In the genomic region with DNA sequence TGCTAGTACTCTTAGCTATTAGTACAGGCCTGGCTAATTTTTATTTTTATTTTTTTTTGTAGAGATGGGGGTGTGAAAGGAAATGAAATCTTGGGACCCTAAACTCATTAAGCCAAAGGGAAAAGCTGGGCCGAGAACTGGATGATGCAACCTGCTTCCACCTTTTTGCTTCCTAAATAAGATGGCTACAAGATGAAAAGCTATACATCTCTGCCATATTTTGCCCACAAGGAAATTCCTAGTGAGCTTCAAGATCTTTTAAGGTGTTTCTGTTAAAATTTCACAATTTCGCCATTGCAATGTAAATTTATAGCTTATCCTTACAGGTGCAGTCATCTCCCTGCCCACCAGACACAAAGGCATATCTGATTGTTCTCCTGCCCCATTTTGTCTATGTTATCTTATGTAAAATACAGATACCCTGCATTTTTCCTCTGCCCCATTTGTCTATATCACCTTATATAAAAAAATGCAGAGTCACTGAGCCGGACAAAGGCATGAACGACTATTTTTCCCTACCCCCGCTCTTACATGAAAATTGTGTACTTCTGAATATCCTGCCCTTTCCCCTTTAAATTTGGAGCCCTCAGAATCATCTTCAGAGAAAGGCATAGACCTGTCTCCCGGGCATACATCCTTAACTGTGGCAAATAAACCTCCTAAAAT, we compare ENCODE assay signal across 17 cellular contexts.
DNase-seq lines count a peak whose midpoint lies in the region; ATAC-seq, FAIRE-seq and TF ChIP-seq lines count a peak whose summit lies in the region.
"Had no signal": no experiment of that assay in that cellular context is flagged by ENCODE, and none has a peak within 500 bp of the region (broad histone marks: within the 10 kb centered on the region; RNA-seq: fewer than 3 reads in every experiment).

No MANE protein-coding gene starts in this region.

- 0 out of 2 replicates have a peak, but pooled peaks cover 3% of the 10 kb centered on the region for H3K9me2 ChIP-seq in GM23338 (ENCODE audit: insufficient read depth)
- H3K9me2 ChIP-seq in PC-9 (ENCODE audit: insufficient read depth): no peaks in the 10 kb centered on the region

- no peak for ATAC-seq in GM23338
- no peak for ATAC-seq in K562
- no peak for ATAC-seq in HG02588 (IDR thresholded peaks at IDR 0.05; ENCODE audit: unreplicated experiment)
- ATAC-seq: HCT116 had no signal

- in situ Hi-C loops in K562 (cut with MboI): no loop called here

- no peak overlapping the region for H3K4me3 ChIP-seq in GM23338
- no peak overlapping the region for H3K4me3 ChIP-seq in PC-9
- no peak overlapping the region for H3K4me3 ChIP-seq in K562
- H3K4me3 ChIP-seq in WERI-Rb-1 (ENCODE audit: low read depth, low read length): no peak overlapping the region
- H3K4me3 ChIP-seq: BLaER1 had no signal

- H3K9me3 ChIP-seq in PC-9 (ENCODE audit: insufficient read depth, low read depth): peaks cover 5% of the 10 kb centered on the region; the same call in 1 of the 2 replicates
- no peaks in the 10 kb centered on the region for H3K9me3 ChIP-seq in K562 (replicated peaks; ENCODE audit: control insufficient read depth, insufficient read depth, low read depth, low read length)
- H3K9me3 ChIP-seq in WERI-Rb-1 (ENCODE audit: severe bottlenecking): no peaks in the 10 kb centered on the region
- H3K9me3 ChIP-seq: BLaER1, Caco-2 had no signal

- H3K79me2 ChIP-seq in GM23338 (replicated peaks; ENCODE audit: insufficient read depth) (no peaks in the 10 kb centered on the region), PC-9 (ENCODE audit: low read depth) (no peaks in the 10 kb centered on the region), K562 (ENCODE audit: control insufficient read depth, insufficient read depth, low read length) (no peaks in the 10 kb centered on the region)

- H3F3A ChIP-seq in GM23338 (replicated peaks; ENCODE audit: low read depth): no peaks in the 10 kb centered on the region
- H3F3A ChIP-seq in PC-9 (ENCODE audit: insufficient read depth, low read depth): no peaks in the 10 kb centered on the region

- CTCF ChIA-PET in PC-9 (lab: Charles Lee): no interaction called here
- CTCF ChIA-PET in K562 (lab: Yijun Ruan, JAX; ENCODE audit: low intra/inter-chr PET ratio): no interaction called here

- H3K27ac ChIP-seq in GM23338 (ENCODE audit: low read depth) (peak overlapping the region; percentile 76; the same call in 1 of the 2 replicates), PC-9 (no peak overlapping the region), K562 (ENCODE audit: extremely low read depth, low read depth, low read length) (peak overlapping the region; percentile 17; the same call in 2 of the 3 replicates), WERI-Rb-1 (no peak overlapping the region)
- H3K27ac ChIP-seq: BLaER1, HL-60 had no signal

- H3K4me1 Mint-ChIP-seq in GM23338: peaks cover 26% of the 10 kb centered on the region
- H3K4me1 Mint-ChIP-seq in nephron progenitor cell: peaks cover 18% of the 10 kb centered on the region
- H3K4me1 Mint-ChIP-seq: CD8-positive, alpha-beta memory T cell had no signal

- H3K27me3 Mint-ChIP-seq in GM23338 (ENCODE audit: insufficient read depth, low read depth, poor library complexity) (peaks cover 2% of the 10 kb centered on the region), nephron progenitor cell (ENCODE audit: low read depth, poor library complexity) (no peaks in the 10 kb centered on the region)
- H3K27me3 Mint-ChIP-seq: CD8-positive, alpha-beta memory T cell; IgD-negative memory B cell had no signal

- DNase-seq in GM23338 (ENCODE audit: low spot score) (no peak), PC-9 (no peak), K562 (ENCODE audit: extremely low read depth in 1 of 4, low spot score in 3 of 4) (no peak), nephron progenitor cell (no peak), WERI-Rb-1 (no peak)
- no peak for DNase-seq in activated naive CD4-positive, alpha-beta T cell (lab: John Stamatoyannopoulos, UW)
- DNase-seq: Caco-2; CD8-positive, alpha-beta memory T cell; DND-41; GDM1 had no signal

- TF ChIP-seq CTCF in GM23338 (conservative IDR thresholded peaks at IDR 0.05; ENCODE audit: low read depth in 2 of 2): no peak
- no peak for TF ChIP-seq CTCF in PC-9 (conservative IDR thresholded peaks at IDR 0.05)
- no peak for TF ChIP-seq CTCF in K562 (IDR thresholded peaks at IDR 0.05 in 2 of 3, conservative IDR thresholded peaks at IDR 0.05 in 1 of 3; ENCODE audit: insufficient read depth in 2 of 3, low read depth in 1 of 3, low read length in 3 of 3)
- no peak for TF ChIP-seq CTCF in nephron progenitor cell (IDR thresholded peaks at IDR 0.05)
- no peak for TF ChIP-seq CTCF in WERI-Rb-1 (IDR thresholded peaks at IDR 0.05; ENCODE audit: low read depth, low read length)

- BruUV-seq in PC-9 (replicated peaks; lab: Mats Ljungman, UMichigan) (no TSS peak), K562 (replicated peaks; lab: Mats Ljungman, UMichigan) (no TSS peak)

- no peaks in the 10 kb centered on the region for H3K27me3 ChIP-seq in GM23338 (ENCODE audit: insufficient read depth)
- no peaks in the 10 kb centered on the region for H3K27me3 ChIP-seq in PC-9 (ENCODE audit: insufficient read depth, low read depth)
- no peaks in the 10 kb centered on the region for H3K27me3 ChIP-seq in K562 (ENCODE audit: control insufficient read depth in 2 of 2, insufficient read depth in 2 of 2, low read length in 2 of 2)
- no peaks in the 10 kb centered on the region for H3K27me3 ChIP-seq in WERI-Rb-1 (ENCODE audit: insufficient read depth, low read depth, severe bottlenecking)
- H3K27me3 ChIP-seq: BLaER1 had no signal

- intact Hi-C loops in PC-9 (cut with micrococcal nuclease; ENCODE audit: unreplicated experiment) (no loop called here), K562 (cut with micrococcal nuclease) (no loop called here)

- H3K27ac Mint-ChIP-seq in GM23338 (peak overlapping the region; percentile 36; the same call in 1 of the 2 replicates), nephron progenitor cell (peak overlapping the region; percentile 6)
- H3K27ac Mint-ChIP-seq: CD8-positive, alpha-beta memory T cell; IgD-negative memory B cell had no signal

- H3K4me2 ChIP-seq in GM23338 (no peak overlapping the region), PC-9 (0 out of 2 replicates have a peak overlapping the region, but pooled peaks have one; percentile 18), K562 (ENCODE audit: insufficient read depth, low read length) (peak overlapping the region; percentile 23; the same call in 1 of the 2 replicates)
- H3K4me2 ChIP-seq: BLaER1 had no signal

- peaks cover 32% of the 10 kb centered on the region for H3K4me1 ChIP-seq in GM23338 (ENCODE audit: insufficient read depth)
- H3K4me1 ChIP-seq in PC-9 (replicated peaks; ENCODE audit: insufficient read depth): peaks cover 15% of the 10 kb centered on the region
- H3K4me1 ChIP-seq in K562 (replicated peaks in 1 of 2; ENCODE audit: control insufficient read depth in 2 of 2, insufficient read depth in 2 of 2, low read length in 2 of 2): peaks cover 3 to 21% of the 10 kb centered on the region in 2 experiments; a peak in 4 of 5 replicates

- H3K4me3 Mint-ChIP-seq in GM23338 (no peak overlapping the region), nephron progenitor cell (no peak overlapping the region)
- H3K4me3 Mint-ChIP-seq: CD8-positive, alpha-beta memory T cell; IgD-negative memory B cell had no signal

- H3K36me3 Mint-ChIP-seq in GM23338 (ENCODE audit: low read depth) (peaks cover 13% of the 10 kb centered on the region; the same call in 2 of the 3 replicates), nephron progenitor cell (ENCODE audit: low read depth) (no peaks in the 10 kb centered on the region)

- no peaks in the 10 kb centered on the region for H3K9me1 ChIP-seq in K562 (ENCODE audit: control insufficient read depth, insufficient read depth, low read length)

- H4K20me1 ChIP-seq in GM23338 (replicated peaks; ENCODE audit: insufficient read depth) (no peaks in the 10 kb centered on the region), PC-9 (ENCODE audit: insufficient read depth) (no peaks in the 10 kb centered on the region), K562 (replicated peaks; ENCODE audit: control insufficient read depth, insufficient read depth, low read length) (no peaks in the 10 kb centered on the region)
- H4K20me1 ChIP-seq: BLaER1 had no signal

- H3K9me3 Mint-ChIP-seq in GM23338 (no peaks in the 10 kb centered on the region), nephron progenitor cell (no peaks in the 10 kb centered on the region)
- H3K9me3 Mint-ChIP-seq: CD8-positive, alpha-beta memory T cell; IgD-negative memory B cell had no signal

- WGBS in K562 (ENCODE audit: insufficient coverage, low coverage, missing lambda C conversion rate): 50% methylated on average over 6 of the region's 6 CpGs

- POLR2A ChIA-PET in PC-9 (lab: Charles Lee; ENCODE audit: unreplicated experiment): interaction anchor here (0.7 kb wide), 2 partner anchors 318 to 495 kb away, joined by 4 to 5 read pairs; no protein-coding TSS in a partner anchor
- POLR2A ChIA-PET in K562 (lab: Yijun Ruan, JAX): interaction anchor here (1.0 to 1.9 kb wide), 5 partner anchors 12 to 98 kb away, joined by 3 to 6 read pairs (median 4); no protein-coding TSS in a partner anchor

- TF ChIP-seq POLR2A in K562 (conservative IDR thresholded peaks at IDR 0.05): no peak

- peak overlapping the region in 1 of 2 experiments; percentile 24; a peak in 1 of 4 replicates for H3K9ac ChIP-seq in K562 (ENCODE audit: insufficient read depth in 1 of 2, low read depth in 2 of 2, low read length in 2 of 2)
- H3K9ac ChIP-seq: BLaER1 had no signal

- peak; percentile 69 for FAIRE-seq in K562 (lab: Jason Lieb, UNC)
- FAIRE-seq: GM12892, GM19239 had no signal

- no peak for TF ChIP-seq EP300 in K562 (IDR thresholded peaks at IDR 0.05; ENCODE audit: low read length)

- TF ChIP-seq RAD21 in K562 (CRISPR knock-in tag; conservative IDR thresholded peaks at IDR 0.05 in 1 of 2, IDR thresholded peaks at IDR 0.05 in 1 of 2): no peak

- no peak overlapping the region for H2AFZ ChIP-seq in GM23338
- no peak overlapping the region for H2AFZ ChIP-seq in PC-9
- peak overlapping the region; percentile 59 for H2AFZ ChIP-seq in K562 (ENCODE audit: low read depth, low read length)

- H3K36me3 ChIP-seq in GM23338 (ENCODE audit: insufficient read depth) (no peaks in the 10 kb centered on the region), PC-9 (ENCODE audit: low read depth) (0 out of 2 replicates have a peak, but pooled peaks cover 3% of the 10 kb centered on the region), K562 (ENCODE audit: control insufficient read depth, insufficient read depth, low read length) (no peaks in the 10 kb centered on the region), WERI-Rb-1 (no peaks in the 10 kb centered on the region)
- H3K36me3 ChIP-seq: BLaER1 had no signal

TF ChIP-seq in GM23338, 12 proteins besides CTCF, POLR2A, EP300 and RAD21 (continues in another document):
- TF ChIP-seq EZH2phosphoT487 (IDR thresholded peaks at IDR 0.05; ENCODE audit: unreplicated experiment): no peak
- TF ChIP-seq JUNB (IDR thresholded peaks at IDR 0.05; ENCODE audit: unreplicated experiment): no peak
- TF ChIP-seq STAT1 (IDR thresholded peaks at IDR 0.05; ENCODE audit: unreplicated experiment): no peak
- TF ChIP-seq NANOG (IDR thresholded peaks at IDR 0.05; ENCODE audit: borderline replicate concordance): no peak

Comparison
In these comparisons a context has a peak if more than half of its experiments do, and no peak if none do; other contexts are left out.
1. H3K27ac ChIP-seq: peak in GM23338 (single experiment) and K562 (single experiment); none in PC-9 (single experiment) and WERI-Rb-1 (single experiment).